Comparison of ENCODE assay signal across 18 cellular contexts in genomic region chrX:10576777-10577444, GRCh38. TPM values are rescaled to one million over a fixed set of nuclear protein-coding genes. Genes with fewer than 3 reads are reported as not detected.
DNase-seq lines count a peak whose midpoint lies in the region; ATAC-seq, FAIRE-seq and TF ChIP-seq lines count a peak whose summit lies in the region.
"Had no signal": no experiment of that assay in that cellular context is flagged by ENCODE, and none has a peak within 500 bp of the region (broad histone marks: within the 10 kb centered on the region; RNA-seq: fewer than 3 reads in every experiment).

No MANE protein-coding gene starts in this region.

- peaks cover 10% of the 10 kb centered on the region for H3K9me3 Mint-ChIP-seq in neural crest cell
- H3K9me3 Mint-ChIP-seq: activated T-helper 17 cell treated with anti-CD3 and anti-CD28 coated beads, Interleukin-2, amount 50 U/mL, for 72 hours had no signal

- H3K4me1 ChIP-seq in A549 (peaks cover 88% of the 10 kb centered on the region), RWPE2 (ENCODE audit: insufficient read depth, poor library complexity, severe bottlenecking) (peaks cover 40% of the 10 kb centered on the region), foreskin keratinocyte (peaks cover 22% of the 10 kb centered on the region)
- H3K4me1 ChIP-seq: colonic mucosa had no signal

- peaks cover 9% of the 10 kb centered on the region for H3K36me3 Mint-ChIP-seq in neural crest cell (ENCODE audit: low read depth)

- peak in 1 of 2 experiments; percentile 64 for DNase-seq in A549 (ENCODE audit: low read depth in 1 of 2, low spot score in 1 of 2)
- no peak for DNase-seq in RWPE2 (ENCODE audit: low spot score)
- no peak for DNase-seq in foreskin keratinocyte
- no peak for DNase-seq in neural crest cell (ENCODE audit: low read depth, low spot score)
- DNase-seq in NCI-H82 treated with DMSO at 0.1 percent for 48 hours (lab: John Stamatoyannopoulos, UW; ENCODE audit: unreplicated experiment), result no peak
- DNase-seq in NCI-H748 treated with DMSO at 0.1 percent for 48 hours (lab: John Stamatoyannopoulos, UW), result no peak
- DNase-seq in left lobe of liver (ENCODE audit: low spot score), result no peak
- DNase-seq: activated CD8-positive, alpha-beta T cell treated with anti-CD3 and anti-CD28 coated beads, Interleukin-2, amount 10 ng/mL, durations not matched to agents 7 days and 5 days; amniotic stem cell; colonic mucosa; left colon; NCI-H187; NCI-H510A; nephron progenitor cell; WERI-Rb-1 had no signal

- no peaks in the 10 kb centered on the region for H3K27me3 ChIP-seq in RWPE2 (ENCODE audit: insufficient read depth, poor library complexity, severe bottlenecking)
- no peaks in the 10 kb centered on the region for H3K27me3 ChIP-seq in foreskin keratinocyte
- H3K27me3 ChIP-seq: colonic mucosa had no signal

- CTCF ChIA-PET in A549 (lab: Yijun Ruan, JAX), result interaction anchor here (0.6 to 1.5 kb wide), 4 partner anchors 21 to 387 kb away, joined by 3 to 7 read pairs (median 4); no protein-coding TSS in a partner anchor

- no peak for TF ChIP-seq CTCF in A549 (IDR thresholded peaks at IDR 0.05)
- no peak for TF ChIP-seq CTCF in RWPE2 (IDR thresholded peaks at IDR 0.05; ENCODE audit: poor library complexity, severe bottlenecking)
- TF ChIP-seq CTCF in foreskin keratinocyte (conservative IDR thresholded peaks at IDR 0.05), result no peak
- no peak for TF ChIP-seq CTCF in neural crest cell (conservative IDR thresholded peaks at IDR 0.05)

- no peaks in the 10 kb centered on the region for H3K36me3 ChIP-seq in RWPE2 (ENCODE audit: low read depth)
- H3K36me3 ChIP-seq: colonic mucosa, WERI-Rb-1 had no signal

- H3K27ac ChIP-seq in A549 (peak overlapping the region; percentile 96 to 97), RWPE2 (ENCODE audit: poor library complexity, severe bottlenecking) (peak overlapping the region; percentile 92), foreskin keratinocyte (peak overlapping the region; percentile 92)
- H3K27ac ChIP-seq: colonic mucosa, WERI-Rb-1 had no signal

- peaks cover 11% of the 10 kb centered on the region for H3K9me3 ChIP-seq in A549
- H3K9me3 ChIP-seq in RWPE2 (ENCODE audit: severe bottlenecking), result no peaks in the 10 kb centered on the region
- H3K9me3 ChIP-seq: colonic mucosa had no signal

- ATAC-seq in A549 (peak; percentile 60 to 75), RWPE2 (ENCODE audit: low read depth) (no peak), foreskin keratinocyte (peak; percentile 41), HG02798 (IDR thresholded peaks at IDR 0.05; ENCODE audit: poor library complexity, unreplicated experiment) (no peak), left lobe of liver (no peak)
- ATAC-seq: activated CD8-positive, alpha-beta T cell treated with anti-CD3 and anti-CD28 coated beads, Interleukin-2, amount 10 ng/mL, durations not matched to agents 7 days and 5 days; activated T-helper 17 cell treated with anti-CD3 and anti-CD28 coated beads, Interleukin-2, amount 50 U/mL, for 72 hours had no signal

- POLR2A ChIA-PET in A549 (lab: Yijun Ruan, JAX), result interaction anchor here (0.6 to 1.0 kb wide), 2 partner anchors 33 to 1113 kb away, joined by 3 to 4 read pairs; no protein-coding TSS in a partner anchor

- no peaks in the 10 kb centered on the region for H3K27me3 Mint-ChIP-seq in neural crest cell (ENCODE audit: low read depth)
- H3K27me3 Mint-ChIP-seq: activated T-helper 17 cell treated with anti-CD3 and anti-CD28 coated beads, Interleukin-2, amount 50 U/mL, for 72 hours had no signal

- peak; percentile 100 for FAIRE-seq in A549 (lab: Jason Lieb, UNC)
- FAIRE-seq: urothelium cell line had no signal

- TF ChIP-seq RAD21 in A549 (conservative IDR thresholded peaks at IDR 0.05 in 1 of 2, IDR thresholded peaks at IDR 0.05 in 1 of 2), result no peak

- peak overlapping the region; percentile 50 for H3K27ac Mint-ChIP-seq in neural crest cell (ENCODE audit: unreplicated experiment)
- H3K27ac Mint-ChIP-seq: activated CD8-positive, alpha-beta T cell treated with anti-CD3 and anti-CD28 coated beads, Interleukin-2, amount 10 ng/mL, durations not matched to agents 7 days and 5 days; activated T-helper 17 cell treated with anti-CD3 and anti-CD28 coated beads, Interleukin-2, amount 50 U/mL, for 72 hours; nephron progenitor cell had no signal

- H3K4me2 ChIP-seq in A549, result peak overlapping the region; percentile 94

- WGBS in A549 (ENCODE audit: missing lambda C conversion rate), result 6% methylated on average over 15 of the region's 16 CpGs

- H3K4me3 ChIP-seq in A549 (peak overlapping the region; percentile 32), RWPE2 (ENCODE audit: severe bottlenecking) (no peak overlapping the region)
- H3K4me3 ChIP-seq: colonic mucosa had no signal

- peaks cover 51% of the 10 kb centered on the region for H3K4me1 Mint-ChIP-seq in neural crest cell
- H3K4me1 Mint-ChIP-seq: activated T-helper 17 cell treated with anti-CD3 and anti-CD28 coated beads, Interleukin-2, amount 50 U/mL, for 72 hours had no signal

- TF ChIP-seq POLR2A in A549 (IDR thresholded peaks at IDR 0.05; ENCODE audit: low read length), result no peak

- no peak overlapping the region for H3K4me3 Mint-ChIP-seq in neural crest cell
- H3K4me3 Mint-ChIP-seq: activated CD8-positive, alpha-beta T cell treated with anti-CD3 and anti-CD28 coated beads, Interleukin-2, amount 10 ng/mL, durations not matched to agents 7 days and 5 days; activated T-helper 17 cell treated with anti-CD3 and anti-CD28 coated beads, Interleukin-2, amount 50 U/mL, for 72 hours; nephron progenitor cell had no signal

- no peak for TF ChIP-seq EP300 in A549 (IDR thresholded peaks at IDR 0.05)

TF ChIP-seq in A549, 52 proteins besides CTCF, POLR2A, EP300 and RAD21:
- TF ChIP-seq FOSL2 (IDR thresholded peaks at IDR 0.05) (no peak), FOSL2 (CRISPR knock-in tag; IDR thresholded peaks at IDR 0.05) (no peak), PHF8 (IDR thresholded peaks at IDR 0.05; ENCODE audit: borderline replicate concordance, low read depth) (no peak), MAX (IDR thresholded peaks at IDR 0.05) (0 out of 2 replicates have a peak, but pooled peaks have one; percentile 26), JUN (IDR thresholded peaks at IDR 0.05) (peak in 1 of 2 experiments; percentile 32; a peak in 1 of 5 replicates)

RNA-seq across cellular contexts. Expression of gene MID1, which starts 43.5 kb away (rescaled TPM):
- polyA plus RNA-seq in A549 (2011; rRNA removed), result 106 and 113 TPM in 2 replicates
- 54.5 and 56.8 TPM in 2 replicates for polyA plus RNA-seq in A549 (2012; cell fraction: cytosol; rRNA removed)
- polyA plus RNA-seq in A549 (2012; cell fraction: nucleus; rRNA removed), result 106 and 115 TPM in 2 replicates
- 58.3 to 59.8 TPM (median 59.5 TPM) in 3 replicates for polyA plus RNA-seq in A549 (2017; fragmentation: RNase III; extraction: RNeasy Plus Mini Kit Qiagen cat#74134 plus additional on column Dnase treatment)
- 178 and 200 TPM in 2 replicates for polyA minus RNA-seq in A549 (2011; rRNA and poly(A)+ RNA removed)
- 12.6 and 17.6 TPM in 2 replicates for total RNA-seq in foreskin keratinocyte
- polyA plus RNA-seq in foreskin keratinocyte, result 2.1 and 3.1 TPM in 2 replicates
- 47.1 and 48.1 TPM in 2 replicates for total RNA-seq in neural crest cell
- total RNA-seq in left lobe of liver, result 2.4 TPM

Comparison
In these comparisons a context has a peak if more than half of its experiments do, and no peak if none do; other contexts are left out.
1. ATAC-seq: peak in A549 (2 of 2) and foreskin keratinocyte (single experiment); none in RWPE2 (single experiment), HG02798 (single experiment) and left lobe of liver (single experiment).
2. Peak in every context shown above with its lines, with median percentiles within 50 percentile points of each other: H3K27ac ChIP-seq.